9 cellular contexts compared by ENCODE assay signal in the genomic region with DNA sequence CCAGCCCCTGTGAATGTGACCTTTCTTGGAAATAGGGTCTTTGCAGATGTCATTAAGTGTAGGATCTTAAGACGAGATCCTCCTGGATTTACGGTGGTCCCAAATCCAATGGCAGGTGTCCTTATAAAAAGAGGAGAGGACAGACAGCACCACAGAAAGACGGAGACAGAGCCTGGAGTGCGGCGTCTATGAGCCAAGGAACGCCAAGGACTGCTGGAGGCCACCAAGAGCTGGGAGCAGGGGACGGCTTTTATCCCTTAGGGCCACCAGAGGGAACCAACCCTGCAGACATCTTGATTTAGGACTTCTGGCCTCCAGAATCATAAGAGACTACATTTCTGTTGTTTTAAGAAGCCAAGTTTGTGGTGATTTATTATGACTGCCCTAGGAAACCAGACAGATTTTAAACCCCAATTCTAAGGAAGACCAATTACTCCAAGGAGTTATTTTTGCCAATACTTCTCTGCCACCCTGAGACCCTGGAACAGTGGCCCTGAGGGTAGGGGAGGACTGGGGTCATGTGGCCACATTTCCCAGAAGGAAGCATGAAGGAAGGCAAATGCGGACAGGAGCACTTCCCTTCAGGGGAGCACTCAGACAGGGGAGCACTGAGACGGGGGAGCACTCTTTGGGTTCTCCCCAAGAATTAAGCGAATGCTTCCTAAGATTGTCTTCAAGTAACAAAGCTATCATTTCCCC.
DNase-seq lines count a peak whose midpoint lies in the region; ATAC-seq and TF ChIP-seq lines count a peak whose summit lies in the region.
"Had no signal": no experiment of that assay in that cellular context is flagged by ENCODE, and none has a peak within 500 bp of the region (broad histone marks: within the 10 kb centered on the region; RNA-seq: fewer than 3 reads in every experiment).

No MANE protein-coding gene starts in this region.

- H3K4me1 ChIP-seq in ovary (ENCODE audit: insufficient read depth), result peaks cover 9% of the 10 kb centered on the region

- WGBS in ovary, 3 donors, result 86 to 93% (median 91%) methylated on average over 10 of the region's 10 CpGs

- H3K36me3 ChIP-seq in ovary, result no peaks in the 10 kb centered on the region

- H3K27ac Mint-ChIP-seq in activated naive CD8-positive, alpha-beta T cell treated with anti-CD3 and anti-CD28 coated beads for 36 hours, result no peak overlapping the region

- H3K27ac ChIP-seq in ovary, result no peak overlapping the region

- TF ChIP-seq EP300 in ovary (IDR thresholded peaks at IDR 0.05), result no peak

- no peak for TF ChIP-seq POLR2A in ovary (IDR thresholded peaks at IDR 0.05)

- H3K4me1 Mint-ChIP-seq in activated naive CD8-positive, alpha-beta T cell treated with anti-CD3 and anti-CD28 coated beads for 36 hours, result no peaks in the 10 kb centered on the region
- H3K4me1 Mint-ChIP-seq: central memory CD8-positive, alpha-beta T cell had no signal

- no peaks in the 10 kb centered on the region for H3K9me3 Mint-ChIP-seq in activated naive CD8-positive, alpha-beta T cell treated with anti-CD3 and anti-CD28 coated beads for 36 hours
- H3K9me3 Mint-ChIP-seq: central memory CD8-positive, alpha-beta T cell had no signal

- intact Hi-C loops in ovary (cut with DNase I), result no loop called here

- no peaks in the 10 kb centered on the region for H3K36me3 Mint-ChIP-seq in activated naive CD8-positive, alpha-beta T cell treated with anti-CD3 and anti-CD28 coated beads for 36 hours

- in situ Hi-C loops in KBM-7 (cut with MboI; ENCODE audit: low pct_unique_long_range_greater_than_20kb, low sequenced_read_pairs), result no loop called here
- in situ Hi-C loops in astrocyte of the spinal cord (cut with HindIII; ENCODE audit: low sequenced_read_pairs), result no loop called here

- no peak overlapping the region for H3K4me3 Mint-ChIP-seq in activated naive CD8-positive, alpha-beta T cell treated with anti-CD3 and anti-CD28 coated beads for 36 hours
- H3K4me3 Mint-ChIP-seq: central memory CD8-positive, alpha-beta T cell had no signal

- peaks cover 6% of the 10 kb centered on the region for H3K27me3 Mint-ChIP-seq in activated naive CD8-positive, alpha-beta T cell treated with anti-CD3 and anti-CD28 coated beads for 36 hours

- no peak overlapping the region for H3K4me3 ChIP-seq in astrocyte of the spinal cord (ENCODE audit: low read depth, low read length)
- H3K4me3 ChIP-seq in ovary, result no peak overlapping the region

- ATAC-seq in HG03460 (IDR thresholded peaks at IDR 0.05; ENCODE audit: unreplicated experiment), result no peak

- no peaks in the 10 kb centered on the region for H3K9me3 ChIP-seq in ovary

- DNase-seq in DMS114 treated with DMSO at 0.1 percent for 48 hours (lab: John Stamatoyannopoulos, UW; ENCODE audit: unreplicated experiment) (peak; percentile 14), KBM-7 (peak; percentile 24), astrocyte of the spinal cord (ENCODE audit: low read depth, low spot score) (peak; percentile 18), myocyte (ENCODE audit: low read depth) (peak; percentile 54), ovary (no peak)
- no peak for DNase-seq in activated naive CD8-positive, alpha-beta T cell treated with anti-CD3 and anti-CD28 coated beads for 36 hours
- DNase-seq in stimulated activated CD4-positive, alpha-beta T cell treated with anti-CD3 and anti-CD28 coated beads, Interleukin-2, amount 100 ng/mL, for 48 hours, result no peak

- TF ChIP-seq CTCF in astrocyte of the spinal cord (IDR thresholded peaks at IDR 0.05; ENCODE audit: low read depth, low read length) (peak; percentile 34), ovary (IDR thresholded peaks at IDR 0.05) (no peak)

- no peaks in the 10 kb centered on the region for H3K27me3 ChIP-seq in ovary

Comparison
In these comparisons a context has a peak if more than half of its experiments do, and no peak if none do; other contexts are left out.
1. DNase-seq: peak in DMS114 treated with DMSO at 0.1 percent for 48 hours (single experiment), KBM-7 (single experiment), astrocyte of the spinal cord (single experiment) and myocyte (single experiment); none in activated naive CD8-positive, alpha-beta T cell treated with anti-CD3 and anti-CD28 coated beads for 36 hours (single experiment), ovary (0 of 5) and stimulated activated CD4-positive, alpha-beta T cell treated with anti-CD3 and anti-CD28 coated beads, Interleukin-2, amount 100 ng/mL, for 48 hours (0 of 2).